ENCODE assay signal across 16 cellular contexts in the genomic region with DNA sequence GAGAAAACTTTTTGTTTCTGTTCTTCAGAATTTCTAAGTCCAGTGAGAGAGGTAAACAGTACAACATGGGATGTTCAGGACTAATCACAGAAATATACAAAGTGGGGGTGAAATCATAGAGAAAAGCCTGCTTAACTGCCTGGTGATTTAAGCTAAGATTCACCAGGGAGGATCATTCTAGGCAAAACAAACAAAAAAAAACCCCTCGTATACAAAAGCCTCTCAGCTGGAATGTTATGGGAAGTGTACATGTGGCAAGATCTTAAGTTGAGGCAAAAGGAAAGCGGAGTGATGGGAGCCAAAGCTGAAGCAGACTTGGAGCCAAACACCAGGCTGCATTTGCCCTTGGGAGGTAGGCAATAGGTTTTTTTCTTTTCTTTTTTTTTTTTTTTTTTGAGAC. TPM values are rescaled to one million over a fixed set of nuclear protein-coding genes. Genes with fewer than 3 reads are reported as not detected.
A peak's percentile ranks its signal among the peaks of the same experiment; 100 is the strongest.
DNase-seq lines count a peak whose midpoint lies in the region; ATAC-seq and TF ChIP-seq lines count a peak whose summit lies in the region.
"Had no signal": no experiment of that assay in that cellular context is flagged by ENCODE, and none has a peak within 500 bp of the region (broad histone marks: within the 10 kb centered on the region; RNA-seq: fewer than 3 reads in every experiment).

No MANE protein-coding gene starts in this region.

- peak overlapping the region; percentile 35 for H3K27ac Mint-ChIP-seq in MCF 10A (ENCODE audit: low read depth, unreplicated experiment)
- peak overlapping the region; percentile 62 for H3K27ac Mint-ChIP-seq in progenitor cell of endocrine pancreas
- H3K27ac Mint-ChIP-seq: CD8-positive, alpha-beta memory T cell; IgD-negative memory B cell had no signal

- TF ChIP-seq CTCF in MCF 10A (IDR thresholded peaks at IDR 0.05; ENCODE audit: unreplicated experiment) (no peak), breast epithelium (IDR thresholded peaks at IDR 0.05) (no peak), fibroblast of villous mesenchyme (IDR thresholded peaks at IDR 0.05; ENCODE audit: insufficient read depth, low read depth, low read length) (no peak), progenitor cell of endocrine pancreas (IDR thresholded peaks at IDR 0.05; ENCODE audit: unreplicated experiment) (no peak)

- H3K4me3 Mint-ChIP-seq in MCF 10A (ENCODE audit: unreplicated experiment) (no peak overlapping the region), progenitor cell of endocrine pancreas (ENCODE audit: low read depth) (no peak overlapping the region)
- H3K4me3 Mint-ChIP-seq: CD4-positive, CD25-positive, alpha-beta regulatory T cell; CD8-positive, alpha-beta memory T cell had no signal

- DNase-seq in MCF 10A (ENCODE audit: unreplicated experiment) (no peak), breast epithelium (ENCODE audit: low spot score in 2 of 2) (no peak), fibroblast of villous mesenchyme (ENCODE audit: low read depth) (peak; percentile 26), progenitor cell of endocrine pancreas (ENCODE audit: low spot score, unreplicated experiment) (no peak), NCI-H524 (lab: John Stamatoyannopoulos, UW) (no peak)
- DNase-seq in activated naive CD4-positive, alpha-beta T cell treated with Interleukin-2 at 50 U/mL for 16 hours, result no peak
- DNase-seq: 8988T; CD4-positive, CD25-positive, alpha-beta regulatory T cell; CD8-positive, alpha-beta memory T cell; COR-L47; GOT3; H7 had no signal

- H3K4me3 ChIP-seq in breast epithelium (no peak overlapping the region), fibroblast of villous mesenchyme (ENCODE audit: low read depth, low read length) (no peak overlapping the region)
- H3K4me3 ChIP-seq: BLaER1 had no signal

- CTCF ChIA-PET in MCF 10A (lab: Yijun Ruan, JAX), result interaction anchor here (0.7 to 1.2 kb wide), 2 partner anchors 8 to 24 kb away, joined by 3 read pairs; no protein-coding TSS in a partner anchor

- POLR2A ChIA-PET in MCF 10A (lab: Yijun Ruan, JAX), result interaction anchor here (0.6 kb wide), 1 partner anchor 48 kb away, joined by 4 read pairs; no protein-coding TSS in a partner anchor

- no TSS peak for BruUV-seq in MCF 10A (replicated peaks; lab: Mats Ljungman, UMichigan)

- H3K27me3 Mint-ChIP-seq in MCF 10A (ENCODE audit: insufficient read depth, unreplicated experiment) (no peaks in the 10 kb centered on the region), progenitor cell of endocrine pancreas (peaks cover 10% of the 10 kb centered on the region)

- H3K9me3 ChIP-seq in breast epithelium, result no peaks in the 10 kb centered on the region
- H3K9me3 ChIP-seq: BLaER1 had no signal

- H3K36me3 Mint-ChIP-seq in MCF 10A (ENCODE audit: insufficient read depth, unreplicated experiment) (no peaks in the 10 kb centered on the region), progenitor cell of endocrine pancreas (ENCODE audit: insufficient read depth) (peaks cover 1% of the 10 kb centered on the region)
- H3K36me3 Mint-ChIP-seq: CD4-positive, CD25-positive, alpha-beta regulatory T cell; CD8-positive, alpha-beta memory T cell; IgD-negative memory B cell had no signal

- H3K9me3 Mint-ChIP-seq in MCF 10A (ENCODE audit: unreplicated experiment), result no peaks in the 10 kb centered on the region
- H3K9me3 Mint-ChIP-seq in progenitor cell of endocrine pancreas (ENCODE audit: low read depth), result no peaks in the 10 kb centered on the region
- H3K9me3 Mint-ChIP-seq: IgD-negative memory B cell had no signal

- H3K27me3 ChIP-seq in breast epithelium, result no peaks in the 10 kb centered on the region
- H3K27me3 ChIP-seq: BLaER1 had no signal

- H3K4me1 Mint-ChIP-seq in MCF 10A (ENCODE audit: insufficient read depth, unreplicated experiment), result peaks cover 8% of the 10 kb centered on the region
- H3K4me1 Mint-ChIP-seq in progenitor cell of endocrine pancreas (ENCODE audit: low read depth), result peaks cover 19% of the 10 kb centered on the region
- H3K4me1 Mint-ChIP-seq: CD4-positive, CD25-positive, alpha-beta regulatory T cell; CD8-positive, alpha-beta memory T cell; IgD-negative memory B cell had no signal

- H3K36me3 ChIP-seq in breast epithelium, result no peaks in the 10 kb centered on the region
- H3K36me3 ChIP-seq: BLaER1 had no signal

- no peak for ATAC-seq in GM19463 (IDR thresholded peaks at IDR 0.05; ENCODE audit: unreplicated experiment)
- ATAC-seq: HCT116 had no signal

- no peak overlapping the region for H3K27ac ChIP-seq in breast epithelium
- H3K27ac ChIP-seq: BLaER1 had no signal

- TF ChIP-seq POLR2A in breast epithelium (IDR thresholded peaks at IDR 0.05), result no peak

- H3K4me1 ChIP-seq in breast epithelium, result no peaks in the 10 kb centered on the region

- intact Hi-C loops in MCF 10A (cut with micrococcal nuclease), result no loop called here
- intact Hi-C loops in breast epithelium (cut with DNase I; ENCODE audit: low total_unique reads), result no loop called here

RNA-seq across cellular contexts. Expression of gene TJP1, which starts 40.0 kb away (rescaled TPM):
- 114 and 137 TPM in 2 replicates for total RNA-seq in MCF 10A (2022)
- total RNA-seq in breast epithelium, result 100 to 1,000 TPM in 1 of 3 donors, 10 to 100 TPM in 2; 92.8 to 101 (median 97.2) TPM
- total RNA-seq in fibroblast of villous mesenchyme, result 79.2 and 103 TPM in 2 replicates
- 167 and 172 TPM in 2 replicates for total RNA-seq in progenitor cell of endocrine pancreas
- total RNA-seq: CD4-positive, CD25-positive, alpha-beta regulatory T cell; CD8-positive, alpha-beta memory T cell had no signal
